ENCODE assay signal across 26 cellular contexts in the genomic region with DNA sequence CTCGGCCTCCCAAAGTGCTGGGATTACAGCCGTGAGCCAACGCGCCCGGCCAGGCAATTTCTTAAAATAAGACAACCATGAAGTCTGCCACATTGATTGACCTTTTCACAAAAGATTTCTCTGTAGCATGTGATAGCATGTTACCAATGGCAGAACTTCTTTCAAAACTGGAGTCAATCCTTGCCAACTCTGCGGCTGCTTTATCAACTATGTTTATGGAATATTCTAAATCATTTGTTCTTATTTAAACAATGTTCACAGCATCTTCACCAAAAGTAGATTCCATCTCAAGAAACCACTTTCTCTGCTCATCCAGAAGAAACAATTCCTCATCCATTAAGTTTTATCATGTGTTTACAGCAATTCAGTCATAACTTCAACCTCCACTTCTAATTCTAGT.
"Had no signal": no experiment of that assay in that cellular context is flagged by ENCODE, and none has a peak within 500 bp of the region (broad histone marks: within the 10 kb centered on the region; RNA-seq: fewer than 3 reads in every experiment).

No MANE protein-coding gene starts in this region.

- ATAC-seq: gastroesophageal sphincter; mucosa of descending colon; right lobe of liver; stimulated activated naive CD8-positive, alpha-beta T cell treated with anti-CD3 and anti-CD28 coated beads, Interleukin-15, amount 100 ng/mL, for 72 hours had no signal

- DNase-seq: activated CD4-positive, alpha-beta memory T cell treated with anti-CD3 and anti-CD28 coated beads, Interleukin-2, amount 10 ng/mL, durations not matched to agents 7 days and 5 days; activated CD4-positive, alpha-beta T cell treated with anti-CD3 and anti-CD28 coated beads for 4 hours; activated CD4-positive, CD25-positive, alpha-beta regulatory T cell; activated CD8-positive, alpha-beta memory T cell treated with anti-CD3 and anti-CD28 coated beads, Interleukin-2, amount 50 U/mL, for 48 hours; activated effector memory CD4-positive, alpha-beta T cell treated with Interleukin-2 at 50 U/mL for 16 hours; activated naive CD4-positive, alpha-beta T cell treated with Interleukin-2 at 50 U/mL for 16 hours; activated naive CD8-positive, alpha-beta T cell treated with anti-CD3 and anti-CD28 coated beads, Interleukin-2, amount 10 ng/mL, durations not matched to agents 7 days and 5 days; amygdala; dermis blood vessel endothelial cell; effector CD4-positive, alpha-beta T cell; islet precursor cell; left ventricle myocardium inferior; mucosa of descending colon; ovary; right lobe of liver; stimulated activated CD4-positive, alpha-beta T cell treated with anti-CD3 and anti-CD28 coated beads, Interleukin-4, amount 100 ng/mL, for 24 hours; stimulated activated naive CD8-positive, alpha-beta T cell treated with anti-CD3 and anti-CD28 coated beads, Interleukin-15, amount 100 ng/mL, for 72 hours; thyroid gland; upper lobe of left lung had no signal

- H3K9me3 ChIP-seq: gastroesophageal sphincter, left ventricle myocardium inferior, mucosa of descending colon, ovary, right lobe of liver, thyroid gland, upper lobe of left lung, vagina had no signal

- H3K4me2 ChIP-seq: hepatocyte had no signal

- H3K27me3 Mint-ChIP-seq: activated CD4-positive, alpha-beta memory T cell treated with anti-CD3 and anti-CD28 coated beads, Interleukin-2, amount 10 ng/mL, durations not matched to agents 7 days and 5 days; activated naive CD8-positive, alpha-beta T cell treated with anti-CD3 and anti-CD28 coated beads, Interleukin-2, amount 10 ng/mL, durations not matched to agents 7 days and 5 days; progenitor cell of endocrine pancreas; stimulated activated naive CD8-positive, alpha-beta T cell treated with anti-CD3 and anti-CD28 coated beads, Interleukin-15, amount 100 ng/mL, for 72 hours had no signal

- H3K27me3 ChIP-seq: gastroesophageal sphincter, hepatocyte, ovary, right lobe of liver, thyroid gland, upper lobe of left lung, vagina had no signal

- H3K27ac ChIP-seq: gastroesophageal sphincter, left ventricle myocardium inferior, ovary, right lobe of liver, skin epidermis, thyroid gland, upper lobe of left lung, vagina had no signal

- H3K4me1 ChIP-seq: right lobe of liver had no signal

- H2AFZ ChIP-seq: hepatocyte had no signal

- H3K9me3 Mint-ChIP-seq: activated CD4-positive, alpha-beta memory T cell treated with anti-CD3 and anti-CD28 coated beads, Interleukin-2, amount 10 ng/mL, durations not matched to agents 7 days and 5 days; activated naive CD8-positive, alpha-beta T cell treated with anti-CD3 and anti-CD28 coated beads, Interleukin-2, amount 10 ng/mL, durations not matched to agents 7 days and 5 days; stimulated activated effector memory CD8-positive, alpha-beta T cell treated with anti-CD3 and anti-CD28 coated beads, Interleukin-12 subunit alpha, Interleukin-12 subunit beta, amount 100 ng/mL, for 72 hours; stimulated activated naive CD8-positive, alpha-beta T cell treated with anti-CD3 and anti-CD28 coated beads, Interleukin-15, amount 100 ng/mL, for 72 hours had no signal

- H3K36me3 ChIP-seq: ovary, right lobe of liver, thyroid gland, vagina had no signal

- H3K4me3 ChIP-seq: gastroesophageal sphincter, hepatocyte, left ventricle myocardium inferior, lung, mucosa of descending colon, ovary, right lobe of liver, skin epidermis, thyroid gland, upper lobe of left lung, vagina had no signal

- H3K4me3 Mint-ChIP-seq: activated CD4-positive, alpha-beta memory T cell treated with anti-CD3 and anti-CD28 coated beads, Interleukin-2, amount 10 ng/mL, durations not matched to agents 7 days and 5 days; activated naive CD8-positive, alpha-beta T cell treated with anti-CD3 and anti-CD28 coated beads, Interleukin-2, amount 10 ng/mL, durations not matched to agents 7 days and 5 days; stimulated activated effector memory CD8-positive, alpha-beta T cell treated with anti-CD3 and anti-CD28 coated beads, Interleukin-12 subunit alpha, Interleukin-12 subunit beta, amount 100 ng/mL, for 72 hours; stimulated activated naive CD8-positive, alpha-beta T cell treated with anti-CD3 and anti-CD28 coated beads, Interleukin-15, amount 100 ng/mL, for 72 hours had no signal

- H3K27ac Mint-ChIP-seq: activated CD4-positive, alpha-beta memory T cell treated with anti-CD3 and anti-CD28 coated beads, Interleukin-2, amount 10 ng/mL, durations not matched to agents 7 days and 5 days; activated naive CD8-positive, alpha-beta T cell treated with anti-CD3 and anti-CD28 coated beads, Interleukin-2, amount 10 ng/mL, durations not matched to agents 7 days and 5 days; progenitor cell of endocrine pancreas; stimulated activated effector memory CD8-positive, alpha-beta T cell treated with anti-CD3 and anti-CD28 coated beads, Interleukin-12 subunit alpha, Interleukin-12 subunit beta, amount 100 ng/mL, for 72 hours; stimulated activated naive CD8-positive, alpha-beta T cell treated with anti-CD3 and anti-CD28 coated beads, Interleukin-15, amount 100 ng/mL, for 72 hours had no signal
